In the genomic region with DNA sequence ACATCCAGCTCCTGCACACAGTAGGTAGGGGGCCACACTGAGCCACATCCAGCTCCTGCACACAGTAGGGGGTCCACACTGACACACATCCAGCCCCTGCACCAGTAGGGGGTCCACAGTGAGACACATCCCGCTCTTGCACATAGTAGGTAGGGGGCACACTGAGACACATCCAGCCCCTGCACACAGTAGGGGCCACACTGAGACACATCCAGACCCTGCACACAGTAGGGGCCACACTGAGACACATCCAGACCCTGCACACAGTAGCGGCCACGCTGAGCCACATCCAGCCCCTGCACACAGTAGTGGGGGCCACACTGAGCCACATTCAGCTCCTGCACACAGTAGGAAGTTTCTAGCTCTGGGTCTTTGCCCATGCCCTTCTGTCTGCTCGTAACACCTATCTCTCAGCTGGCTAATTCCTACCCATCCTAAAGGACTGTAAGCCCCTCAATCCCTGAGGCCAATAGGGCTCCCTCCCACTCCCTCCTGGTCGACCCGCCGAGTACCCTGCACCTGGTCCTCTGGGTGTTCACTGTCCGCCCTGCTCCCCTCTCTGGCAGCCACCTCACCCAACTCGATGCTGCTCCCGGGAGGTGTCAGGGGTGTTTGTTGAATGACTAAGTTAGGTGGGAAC, we compare ENCODE assay signal across 1 cellular context.
TF ChIP-seq lines count a peak whose summit lies in the region.

No MANE protein-coding gene starts in this region.

TF ChIP-seq in K562, 482 proteins besides CTCF, POLR2A, EP300 and RAD21:
- TF ChIP-seq ZNF644 (tag; IDR thresholded peaks at IDR 0.05; ENCODE audit: low read depth): 0 out of 2 replicates have a peak, but pooled peaks have one; percentile 30
- peak; percentile 66; the same call in 1 of the 2 replicates for TF ChIP-seq ZNF3 (CRISPR knock-in tag; IDR thresholded peaks at IDR 0.05)
- TF ChIP-seq KDM1A (IDR thresholded peaks at IDR 0.05): 0 out of 4 replicates have a peak, but pooled peaks of 1 of the 2 experiments have one; percentile 1
- TF ChIP-seq ZKSCAN1 (IDR thresholded peaks at IDR 0.05; ENCODE audit: low read depth, low read length): peak; percentile 98
- TF ChIP-seq ADNP (tag; IDR thresholded peaks at IDR 0.05): 0 out of 2 replicates have a peak, but pooled peaks have one; percentile 24
- TF ChIP-seq ZC3H8 (IDR thresholded peaks at IDR 0.05): no peak
TF ChIP-seq in K562: peak in this region for 5.
